8 cellular contexts compared by ENCODE assay signal in the genomic region with DNA sequence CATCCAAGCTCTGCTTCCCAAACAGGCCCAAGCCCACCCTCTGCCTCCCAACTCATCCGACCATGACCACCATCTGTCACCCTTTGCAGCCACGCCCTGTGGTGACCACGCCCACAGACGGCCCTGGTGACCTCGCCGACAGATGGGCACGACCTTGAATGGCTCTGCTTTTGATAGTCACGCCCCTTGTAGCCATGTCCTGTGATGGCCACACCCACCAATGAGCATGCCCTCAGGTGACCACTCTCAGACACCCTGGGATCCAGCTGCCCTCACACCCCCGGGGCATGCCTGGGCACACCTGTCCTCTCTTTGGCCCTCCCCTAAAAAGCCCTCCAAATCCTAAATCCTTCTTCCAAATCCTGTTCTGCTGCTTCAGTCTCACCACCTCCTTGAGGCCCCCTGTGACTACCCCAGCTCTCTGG. TPM values are rescaled to one million over a fixed set of nuclear protein-coding genes. Genes with fewer than 3 reads are reported as not detected.
A peak's percentile ranks its signal among the peaks of the same experiment; 100 is the strongest.
DNase-seq lines count a peak whose midpoint lies in the region; ATAC-seq and TF ChIP-seq lines count a peak whose summit lies in the region.

No MANE protein-coding gene starts in this region.

- no peaks in the 10 kb centered on the region for H3K27me3 ChIP-seq in suprapubic skin

- H3K4me1 ChIP-seq in suprapubic skin = peaks cover 23% of the 10 kb centered on the region

- peak overlapping the region; percentile 61 for H3K4me3 ChIP-seq in iPS-18c (ENCODE audit: insufficient read depth, low read depth, low read length)
- peak overlapping the region; percentile 58 for H3K4me3 ChIP-seq in suprapubic skin

- peaks cover 31% of the 10 kb centered on the region for H3K27me3 Mint-ChIP-seq in activated T-cell treated with anti-CD3 and anti-CD28 coated beads, Interleukin-2, amount 50 U/mL, for 72 hours (ENCODE audit: low read depth)
- peaks cover 17% of the 10 kb centered on the region for H3K27me3 Mint-ChIP-seq in activated T-helper 2 cell treated with anti-CD3 and anti-CD28 coated beads, Interferon-gamma antibody, Interleukin-2, Interleukin-4, amounts not matched to agents 10 μg/mL and 5 μg/mL and 100 μg/mL, durations not matched to agents 14 hours and 24 hours and 36 hours (ENCODE audit: low read depth)

- no peak for DNase-seq in activated T-cell treated with anti-CD3 and anti-CD28 coated beads, Interleukin-2, amount 50 U/mL, for 72 hours
- no peak for DNase-seq in activated T-cell treated with anti-CD3 and anti-CD28 coated beads for 4 hours
- DNase-seq in activated T-helper 2 cell treated with anti-CD3 and anti-CD28 coated beads, Interferon-gamma antibody, Interleukin-2, Interleukin-4, amounts not matched to agents 10 μg/mL and 5 μg/mL and 100 μg/mL, durations not matched to agents 14 hours and 24 hours and 36 hours (ENCODE audit: low spot score) = no peak
- peak in 1 of 2 donors; percentile 57 for DNase-seq in suprapubic skin (ENCODE audit: low spot score in 2 of 2)

- no peaks in the 10 kb centered on the region for H3K36me3 ChIP-seq in suprapubic skin

- intact Hi-C loops in activated T-helper 2 cell treated with anti-CD3 and anti-CD28 coated beads, Interferon-gamma antibody, Interleukin-2, Interleukin-4, amounts not matched to agents 10 μg/mL and 5 μg/mL and 100 μg/mL, durations not matched to agents 14 hours and 24 hours and 36 hours (cut with micrococcal nuclease) = no loop called here

- peaks cover 18% of the 10 kb centered on the region for H3K4me1 Mint-ChIP-seq in activated T-cell treated with anti-CD3 and anti-CD28 coated beads, Interleukin-2, amount 50 U/mL, for 72 hours (ENCODE audit: low read depth)
- peaks cover 14% of the 10 kb centered on the region for H3K4me1 Mint-ChIP-seq in activated T-helper 2 cell treated with anti-CD3 and anti-CD28 coated beads, Interferon-gamma antibody, Interleukin-2, Interleukin-4, amounts not matched to agents 10 μg/mL and 5 μg/mL and 100 μg/mL, durations not matched to agents 14 hours and 24 hours and 36 hours (ENCODE audit: low read depth)

- TF ChIP-seq CTCF in suprapubic skin (IDR thresholded peaks at IDR 0.05) = no peak

- no peak overlapping the region for H3K27ac Mint-ChIP-seq in activated T-cell treated with anti-CD3 and anti-CD28 coated beads, Interleukin-2, amount 50 U/mL, for 72 hours
- no peak overlapping the region for H3K27ac Mint-ChIP-seq in activated T-helper 2 cell treated with anti-CD3 and anti-CD28 coated beads, Interferon-gamma antibody, Interleukin-2, Interleukin-4, amounts not matched to agents 10 μg/mL and 5 μg/mL and 100 μg/mL, durations not matched to agents 14 hours and 24 hours and 36 hours

- H3K9me3 ChIP-seq in iPS-18c (ENCODE audit: control insufficient read depth, insufficient read depth, low read length) (no peaks in the 10 kb centered on the region), suprapubic skin (no peaks in the 10 kb centered on the region)

- TF ChIP-seq EP300 in suprapubic skin (IDR thresholded peaks at IDR 0.05) = no peak

- H3K4me3 Mint-ChIP-seq in activated T-cell treated with anti-CD3 and anti-CD28 coated beads, Interleukin-2, amount 50 U/mL, for 72 hours = peak overlapping the region; percentile 59 to 90
- peak overlapping the region; percentile 82 for H3K4me3 Mint-ChIP-seq in activated T-helper 2 cell treated with anti-CD3 and anti-CD28 coated beads, Interferon-gamma antibody, Interleukin-2, Interleukin-4, amounts not matched to agents 10 μg/mL and 5 μg/mL and 100 μg/mL, durations not matched to agents 14 hours and 24 hours and 36 hours (ENCODE audit: low read depth)

- no peaks in the 10 kb centered on the region for H3K36me3 Mint-ChIP-seq in activated T-cell treated with anti-CD3 and anti-CD28 coated beads, Interleukin-2, amount 50 U/mL, for 72 hours (ENCODE audit: insufficient read depth in 2 of 2)
- no peaks in the 10 kb centered on the region for H3K36me3 Mint-ChIP-seq in activated T-helper 2 cell treated with anti-CD3 and anti-CD28 coated beads, Interferon-gamma antibody, Interleukin-2, Interleukin-4, amounts not matched to agents 10 μg/mL and 5 μg/mL and 100 μg/mL, durations not matched to agents 14 hours and 24 hours and 36 hours (ENCODE audit: low read depth)

- H3K27ac ChIP-seq in suprapubic skin = no peak overlapping the region

- no peaks in the 10 kb centered on the region for H3K9me3 Mint-ChIP-seq in activated T-cell treated with anti-CD3 and anti-CD28 coated beads, Interleukin-2, amount 50 U/mL, for 72 hours
- peaks cover 3% of the 10 kb centered on the region for H3K9me3 Mint-ChIP-seq in activated T-helper 2 cell treated with anti-CD3 and anti-CD28 coated beads, Interferon-gamma antibody, Interleukin-2, Interleukin-4, amounts not matched to agents 10 μg/mL and 5 μg/mL and 100 μg/mL, durations not matched to agents 14 hours and 24 hours and 36 hours

- no peak for ATAC-seq in activated T-cell treated with anti-CD3 and anti-CD28 coated beads, Interleukin-2, amount 50 U/mL, for 72 hours (replicated peaks in 1 of 2)
- no peak for ATAC-seq in HG02642 (IDR thresholded peaks at IDR 0.05; ENCODE audit: poor library complexity, unreplicated experiment)
- ATAC-seq in HG03571 (IDR thresholded peaks at IDR 0.05; ENCODE audit: unreplicated experiment) = no peak
- ATAC-seq in GM18907 (IDR thresholded peaks at IDR 0.05; ENCODE audit: unreplicated experiment) = no peak

- WGBS in suprapubic skin = 58% methylated on average over 9 of the region's 9 CpGs

- no peak for TF ChIP-seq POLR2A in suprapubic skin (IDR thresholded peaks at IDR 0.05)

RNA-seq across cellular contexts. Expression of a gene that starts 51.0 kb away (rescaled TPM):
- total RNA-seq in activated T-cell treated with anti-CD3 and anti-CD28 coated beads, Interleukin-2, amount 50 U/mL, for 72 hours = 100 to 1,000 TPM; 127 to 154 TPM
- 196 and 203 TPM in 2 replicates for total RNA-seq in activated T-helper 2 cell treated with anti-CD3 and anti-CD28 coated beads, Interferon-gamma antibody, Interleukin-2, Interleukin-4, amounts not matched to agents 10 μg/mL and 5 μg/mL and 100 μg/mL, durations not matched to agents 14 hours and 24 hours and 36 hours
- total RNA-seq in suprapubic skin = 10 to 100 TPM; 28.9 to 74.6 (median 39.2) TPM
